7 cellular contexts compared by ENCODE assay signal in genomic region chr10:31853629-31854028, GRCh38.
"Had no signal": no experiment of that assay in that cellular context is flagged by ENCODE, and none has a peak within 500 bp of the region (broad histone marks: within the 10 kb centered on the region; RNA-seq: fewer than 3 reads in every experiment).

No MANE protein-coding gene starts in this region.

- ATAC-seq: GM12878 had no signal

- FAIRE-seq: GM12878, GM12891, GM12892, GM18507, GM19239 had no signal

- H3K4me3 ChIP-seq: GM12878 had no signal

- DNase-seq: GDM1, GF-D8 had no signal
